Comparison of ENCODE assay signal across 8 cellular contexts in genomic region chr17:40326014-40326831, GRCh38. TPM values are rescaled to one million over a fixed set of nuclear protein-coding genes. Genes with fewer than 3 reads are reported as not detected.
DNase-seq lines count a peak whose midpoint lies in the region; ATAC-seq lines count a peak whose summit lies in the region.

No MANE protein-coding gene starts in this region.

- H3K36me3 ChIP-seq in skeletal muscle satellite cell (ENCODE audit: insufficient read depth, low read length): peaks cover 4% of the 10 kb centered on the region

- H3K4me1 Mint-ChIP-seq in T-helper 17 cell: peaks cover 74% of the 10 kb centered on the region

- peak overlapping the region; percentile 96 for H3K4me3 Mint-ChIP-seq in T-helper 17 cell

- peaks cover 6% of the 10 kb centered on the region for H3K36me3 Mint-ChIP-seq in T-helper 17 cell (ENCODE audit: low read depth)

- peak; percentile 42 to 62 (median 57) for DNase-seq in T-helper 17 cell
- peak; percentile 57 for DNase-seq in effector CD4-positive, alpha-beta T cell
- no peak for DNase-seq in DMS153 (lab: John Stamatoyannopoulos, UW)
- DNase-seq in NCI-H345 (lab: John Stamatoyannopoulos, UW): no peak

- H3K27ac Mint-ChIP-seq in T-helper 17 cell: peak overlapping the region; percentile 99

- ATAC-seq in GM18907 (IDR thresholded peaks at IDR 0.05; ENCODE audit: unreplicated experiment): peak; percentile 23
- ATAC-seq in T-helper 17 cell: peak; percentile 28
- no peak for ATAC-seq in GM18502 (IDR thresholded peaks at IDR 0.05; ENCODE audit: poor library complexity, unreplicated experiment)
- no peak for ATAC-seq in GM19452 (IDR thresholded peaks at IDR 0.05; ENCODE audit: unreplicated experiment)

- no peaks in the 10 kb centered on the region for H3K27me3 Mint-ChIP-seq in T-helper 17 cell

- H3K9ac ChIP-seq in skeletal muscle satellite cell (ENCODE audit: low read depth, low read length): peak overlapping the region; percentile 18

- H3K27me3 ChIP-seq in skeletal muscle satellite cell (ENCODE audit: control insufficient read depth, insufficient read depth, low read length): no peaks in the 10 kb centered on the region

- peak overlapping the region; percentile 58 for H3K4me2 ChIP-seq in skeletal muscle satellite cell (ENCODE audit: low read length)

- peak overlapping the region; percentile 42 for H3K4me3 ChIP-seq in skeletal muscle satellite cell (ENCODE audit: low read length)

- peaks cover 86% of the 10 kb centered on the region for H3K4me1 ChIP-seq in skeletal muscle satellite cell (ENCODE audit: control insufficient read depth, insufficient read depth, low read length)

- no peaks in the 10 kb centered on the region for H3K9me3 ChIP-seq in T-helper 17 cell (ENCODE audit: control insufficient read depth, low read length, poor library complexity, severe bottlenecking)
- H3K9me3 ChIP-seq in skeletal muscle satellite cell (replicated peaks; ENCODE audit: low read length): no peaks in the 10 kb centered on the region

RNA-seq across cellular contexts. Expression of gene RARA, which starts 17.2 kb away (rescaled TPM):
- total RNA-seq in T-helper 17 cell: 100 to 1,000 TPM in 1 of 2 donors, 10 to 100 TPM in 1; 97.0 to 106 TPM
- total RNA-seq in skeletal muscle satellite cell (2012; rRNA removed): 11.2 and 17.0 TPM in 2 replicates

RNA-seq across cellular contexts. Expression of gene GJD3, which starts 38.3 kb away (rescaled TPM):
- not detected for total RNA-seq in T-helper 17 cell
- total RNA-seq in skeletal muscle satellite cell (2012; rRNA removed): 0.22 and 0.25 TPM in 2 replicates

RNA-seq across cellular contexts. Expression of gene CDC6, which starts 38.5 kb away (rescaled TPM):
- total RNA-seq in T-helper 17 cell: 1 to 10 TPM; 1.2 to 2.7 TPM
- 22.1 and 22.6 TPM in 2 replicates for total RNA-seq in skeletal muscle satellite cell (2012; rRNA removed)

Comparison
In these comparisons a context has a peak if more than half of its experiments do, and no peak if none do; other contexts are left out.
1. ATAC-seq: peak in GM18907 (single experiment) and T-helper 17 cell (single experiment); none in GM18502 (single experiment) and GM19452 (single experiment).
2. DNase-seq: peak in T-helper 17 cell (3 of 3) and effector CD4-positive, alpha-beta T cell (single experiment); none in DMS153 (single experiment) and NCI-H345 (single experiment).